ENCODE assay signal across 41 cellular contexts in the genomic region with DNA sequence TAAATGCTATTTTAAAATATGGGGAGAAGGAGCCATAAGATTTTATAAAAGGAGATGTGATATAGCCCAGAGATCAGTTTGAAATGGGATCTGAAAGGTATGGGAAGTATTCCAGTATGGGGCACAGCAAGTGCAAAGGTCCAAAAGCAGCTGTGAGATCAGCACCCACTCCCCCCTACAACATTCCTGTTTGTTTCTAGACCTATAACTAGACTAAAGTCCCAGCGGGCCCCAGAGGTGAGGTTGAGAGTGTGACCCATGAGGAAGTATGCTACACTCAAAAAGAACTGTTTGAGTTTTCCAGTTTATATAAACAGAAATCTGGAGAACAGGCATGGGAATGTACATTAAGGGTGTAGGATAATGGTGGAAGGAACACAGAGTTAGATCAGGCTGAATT.
"Had no signal": no experiment of that assay in that cellular context is flagged by ENCODE, and none has a peak within 500 bp of the region (broad histone marks: within the 10 kb centered on the region; RNA-seq: fewer than 3 reads in every experiment).

No MANE protein-coding gene starts in this region.

- H3K27me3 ChIP-seq: adrenal gland, ascending aorta, body of pancreas, brain microvascular endothelial cell, breast epithelium, cardiac muscle cell had no signal

- H3K27ac Mint-ChIP-seq: activated naive CD4-positive, alpha-beta T cell treated with anti-CD3 and anti-CD28 coated beads for 36 hours; activated naive CD4-positive, alpha-beta T cell treated with anti-CD3 and anti-CD28 coated beads, Interleukin-2, amount 10 ng/mL, durations not matched to agents 7 days and 5 days; activated naive CD4-positive, alpha-beta T cell treated with anti-CD3 and anti-CD28 coated beads, Interleukin-2, amount 50 U/mL, for 24 hours; activated naive CD4-positive, alpha-beta T cell treated with anti-CD3 and anti-CD28 coated beads, Interleukin-2, amount 50 U/mL, for 72 hours; activated naive CD8-positive, alpha-beta T cell; activated naive CD8-positive, alpha-beta T cell treated with anti-CD3 and anti-CD28 coated beads for 36 hours; activated naive CD8-positive, alpha-beta T cell treated with anti-CD3 and anti-CD28 coated beads, Interleukin-2, amount 10 ng/mL, durations not matched to agents 7 days and 5 days; activated naive CD8-positive, alpha-beta T cell treated with anti-CD3 and anti-CD28 coated beads, Interleukin-2, amount 50 U/mL, for 24 hours; activated T-cell treated with anti-CD3 and anti-CD28 coated beads, Interleukin-2, amount 50 U/mL, for 24 hours; activated T-cell treated with anti-CD3 and anti-CD28 coated beads, Interleukin-2, amount 50 U/mL, for 72 hours; activated T-helper 1 cell treated with anti-CD3 and anti-CD28 coated beads, Interleukin-12 subunit alpha, Interleukin-12 subunit beta, Interleukin-2, Interleukin-4 antibody, amounts not matched to agents 30 ng/mL and 10 ng/mL and 1 ng/mL, durations not matched to agents 14 hours and 24 hours and 36 hours; activated T-helper 17 cell treated with anti-CD3 and anti-CD28 coated beads, Interleukin-2, amount 50 U/mL, for 72 hours; activated T-helper 2 cell treated with anti-CD3 and anti-CD28 coated beads, Interferon-gamma antibody, Interleukin-2, Interleukin-4, amounts not matched to agents 10 μg/mL and 5 μg/mL and 100 μg/mL, durations not matched to agents 14 hours and 24 hours and 36 hours; brain had no signal

- H3K27me3 Mint-ChIP-seq: activated naive CD4-positive, alpha-beta T cell treated with anti-CD3 and anti-CD28 coated beads, Interleukin-2, amount 10 ng/mL, durations not matched to agents 7 days and 5 days; activated naive CD4-positive, alpha-beta T cell treated with anti-CD3 and anti-CD28 coated beads, Interleukin-2, amount 50 U/mL, for 24 hours; activated naive CD8-positive, alpha-beta T cell; activated naive CD8-positive, alpha-beta T cell treated with anti-CD3 and anti-CD28 coated beads for 36 hours; activated naive CD8-positive, alpha-beta T cell treated with anti-CD3 and anti-CD28 coated beads, Interleukin-2, amount 50 U/mL, for 24 hours; activated T-cell treated with anti-CD3 and anti-CD28 coated beads, Interleukin-2, amount 50 U/mL, for 24 hours; activated T-helper 17 cell treated with anti-CD3 and anti-CD28 coated beads, Interleukin-2, amount 50 U/mL, for 72 hours; brain; central memory CD8-positive, alpha-beta T cell had no signal

- H3K4me1 Mint-ChIP-seq: activated naive CD4-positive, alpha-beta T cell treated with anti-CD3 and anti-CD28 coated beads, Interleukin-2, amount 10 ng/mL, durations not matched to agents 7 days and 5 days; activated T-helper 17 cell treated with anti-CD3 and anti-CD28 coated beads, Interleukin-2, amount 50 U/mL, for 72 hours had no signal

- DNase-seq: activated effector memory CD4-positive, alpha-beta T cell treated with anti-CD3 and anti-CD28 coated beads, Interleukin-2, amount 50 U/mL, for 16 hours; activated effector memory CD4-positive, alpha-beta T cell treated with Interleukin-2 at 50 U/mL for 16 hours; activated gamma-delta T cell; activated gamma-delta T cell treated with Interleukin-2 at 50 U/mL for 16 hours; activated naive CD4-positive, alpha-beta T cell; activated naive CD4-positive, alpha-beta T cell treated with anti-CD3 and anti-CD28 coated beads for 36 hours; activated naive CD4-positive, alpha-beta T cell treated with anti-CD3 and anti-CD28 coated beads, Interleukin-2, amount 10 ng/mL, durations not matched to agents 7 days and 5 days; activated naive CD4-positive, alpha-beta T cell treated with anti-CD3 and anti-CD28 coated beads, Interleukin-2, amount 50 U/mL, for 16 hours; activated naive CD4-positive, alpha-beta T cell treated with Interleukin-2 at 50 U/mL for 16 hours; activated naive CD8-positive, alpha-beta T cell treated with anti-CD3 and anti-CD28 coated beads for 36 hours; activated naive CD8-positive, alpha-beta T cell treated with anti-CD3 and anti-CD28 coated beads, Interleukin-2, amount 10 ng/mL, durations not matched to agents 7 days and 5 days; activated naive CD8-positive, alpha-beta T cell treated with anti-CD3 and anti-CD28 coated beads, Interleukin-2, amount 50 U/mL, for 24 hours; activated T-cell treated with anti-CD3 and anti-CD28 coated beads for 4 hours; activated T-cell treated with anti-CD3 and anti-CD28 coated beads, Interleukin-2, amount 50 U/mL, for 1 hour; activated T-cell treated with anti-CD3 and anti-CD28 coated beads, Interleukin-2, amount 50 U/mL, for 24 hours; activated T-cell treated with anti-CD3 and anti-CD28 coated beads, Interleukin-2, amount 50 U/mL, for 4 hours; activated T-cell treated with anti-CD3 and anti-CD28 coated beads, Interleukin-2, amount 50 U/mL, for 48 hours; activated T-cell treated with anti-CD3 and anti-CD28 coated beads, Interleukin-2, amount 50 U/mL, for 72 hours; adrenal gland; amniotic stem cell; amygdala; anterior cingulate cortex; aorta; body of pancreas; brain microvascular endothelial cell; caudate nucleus; central memory CD4-positive, alpha-beta T cell; cerebellar nuclear complex had no signal

- H3K27ac ChIP-seq: adrenal gland, ascending aorta, body of pancreas, brain microvascular endothelial cell, breast epithelium, cardiac muscle cell had no signal

- H3K9me3 ChIP-seq: body of pancreas had no signal

- ATAC-seq: activated naive CD4-positive, alpha-beta T cell treated with anti-CD3 and anti-CD28 coated beads, Interleukin-2, amount 50 U/mL, for 72 hours; activated naive CD8-positive, alpha-beta T cell treated with anti-CD3 and anti-CD28 coated beads, Interleukin-2, amount 50 U/mL, for 24 hours; activated T-cell treated with anti-CD3 and anti-CD28 coated beads, Interleukin-2, amount 50 U/mL, for 4 hours; activated T-cell treated with anti-CD3 and anti-CD28 coated beads, Interleukin-2, amount 50 U/mL, for 72 hours; activated T-helper 17 cell treated with anti-CD3 and anti-CD28 coated beads, Interleukin-2, amount 50 U/mL, for 72 hours; body of pancreas had no signal

- H3K4me1 ChIP-seq: adrenal gland, ascending aorta, body of pancreas, breast epithelium had no signal

- H3K4me3 ChIP-seq: adrenal gland, ascending aorta, body of pancreas, breast epithelium, cardiac muscle cell had no signal

- FAIRE-seq: astrocyte, bronchial epithelial cell had no signal

- H3K4me3 Mint-ChIP-seq: activated naive CD4-positive, alpha-beta T cell treated with anti-CD3 and anti-CD28 coated beads for 36 hours; activated naive CD4-positive, alpha-beta T cell treated with anti-CD3 and anti-CD28 coated beads, Interleukin-2, amount 10 ng/mL, durations not matched to agents 7 days and 5 days; activated naive CD4-positive, alpha-beta T cell treated with anti-CD3 and anti-CD28 coated beads, Interleukin-2, amount 50 U/mL, for 24 hours; activated naive CD8-positive, alpha-beta T cell; activated naive CD8-positive, alpha-beta T cell treated with anti-CD3 and anti-CD28 coated beads for 36 hours; activated naive CD8-positive, alpha-beta T cell treated with anti-CD3 and anti-CD28 coated beads, Interleukin-2, amount 10 ng/mL, durations not matched to agents 7 days and 5 days; activated naive CD8-positive, alpha-beta T cell treated with anti-CD3 and anti-CD28 coated beads, Interleukin-2, amount 50 U/mL, for 24 hours; activated T-cell treated with anti-CD3 and anti-CD28 coated beads, Interleukin-2, amount 50 U/mL, for 24 hours; activated T-cell treated with anti-CD3 and anti-CD28 coated beads, Interleukin-2, amount 50 U/mL, for 4 hours; activated T-cell treated with anti-CD3 and anti-CD28 coated beads, Interleukin-2, amount 50 U/mL, for 72 hours; activated T-helper 1 cell treated with anti-CD3 and anti-CD28 coated beads, Interleukin-12 subunit alpha, Interleukin-12 subunit beta, Interleukin-2, Interleukin-4 antibody, amounts not matched to agents 30 ng/mL and 10 ng/mL and 1 ng/mL, durations not matched to agents 14 hours and 24 hours and 36 hours; activated T-helper 17 cell treated with anti-CD3 and anti-CD28 coated beads, Interleukin-2, amount 50 U/mL, for 72 hours; brain; central memory CD8-positive, alpha-beta T cell had no signal

- H3K36me3 ChIP-seq: adrenal gland, ascending aorta, brain microvascular endothelial cell, breast epithelium, cardiac muscle cell had no signal
